ENCODE assay signal across 8 cellular contexts in the genomic region with DNA sequence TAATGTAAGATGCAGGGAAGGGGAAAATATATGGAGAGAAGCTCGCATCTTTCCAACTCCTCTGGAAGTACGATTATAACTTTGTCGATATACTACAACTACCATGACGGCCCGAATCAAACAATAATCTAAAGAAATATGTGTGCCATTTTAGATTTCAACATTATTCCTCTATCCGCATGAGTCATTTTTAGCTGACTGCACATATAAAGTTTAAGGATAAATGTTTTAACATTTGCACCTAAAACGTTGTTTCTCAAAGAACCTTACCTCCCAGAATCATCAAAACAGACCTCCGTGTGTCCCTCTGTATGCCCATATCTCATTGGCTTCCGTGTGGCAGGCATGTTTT. TPM values are rescaled to one million over a fixed set of nuclear protein-coding genes. Genes with fewer than 3 reads are reported as not detected.
DNase-seq lines count a peak whose midpoint lies in the region; ATAC-seq and TF ChIP-seq lines count a peak whose summit lies in the region.

No MANE protein-coding gene starts in this region.

- no peaks in the 10 kb centered on the region for H3K9me3 ChIP-seq in right atrium auricular region
- no peaks in the 10 kb centered on the region for H3K9me3 ChIP-seq in mucosa of descending colon

- ATAC-seq in left cardiac atrium (no peak), mucosa of descending colon (no peak), GM18873 (IDR thresholded peaks at IDR 0.05; ENCODE audit: low FRiP score, unreplicated experiment) (no peak), HG03442 (IDR thresholded peaks at IDR 0.05; ENCODE audit: unreplicated experiment) (no peak)

- no peaks in the 10 kb centered on the region for H3K27me3 ChIP-seq in right atrium auricular region
- no peaks in the 10 kb centered on the region for H3K27me3 ChIP-seq in brain microvascular endothelial cell (replicated peaks)

- H3K4me1 ChIP-seq in right atrium auricular region = peaks cover 0 to 36% of the 10 kb centered on the region in 2 donors
- peaks cover 21% of the 10 kb centered on the region for H3K4me1 ChIP-seq in mucosa of descending colon (ENCODE audit: low read depth)

- no peak for DNase-seq in right atrium auricular region (ENCODE audit: low spot score)
- no peak for DNase-seq in left cardiac atrium
- no peak for DNase-seq in brain microvascular endothelial cell
- no peak for DNase-seq in mucosa of descending colon
- no peak for DNase-seq in superior temporal gyrus (ENCODE audit: extremely low spot score)
- DNase-seq in activated CD4-positive, alpha-beta T cell treated with anti-CD3 and anti-CD28 coated beads, Interleukin-2, amount 50 U/mL, for 1 hour = no peak

- intact Hi-C loops in left cardiac atrium (cut with DNase I) = no loop called here
- intact Hi-C loops in mucosa of descending colon (cut with DNase I, micrococcal nuclease) = no loop called here

- H3K4me3 ChIP-seq in right atrium auricular region (peak overlapping the region; percentile 64 to 93), brain microvascular endothelial cell (ENCODE audit: low read depth, low read length) (peak overlapping the region; percentile 92), mucosa of descending colon (peak overlapping the region; percentile 42)

- H3K27ac ChIP-seq in right atrium auricular region (peak overlapping the region; percentile 80 to 90), brain microvascular endothelial cell (peak overlapping the region; percentile 85)

- TF ChIP-seq CTCF in right atrium auricular region (IDR thresholded peaks at IDR 0.05) = no peak
- no peak for TF ChIP-seq CTCF in brain microvascular endothelial cell (IDR thresholded peaks at IDR 0.05; ENCODE audit: low read depth, low read length, missing control alignments)
- no peak for TF ChIP-seq CTCF in mucosa of descending colon (IDR thresholded peaks at IDR 0.05)

- no peaks in the 10 kb centered on the region for H3K36me3 ChIP-seq in right atrium auricular region
- H3K36me3 ChIP-seq in brain microvascular endothelial cell (replicated peaks) = no peaks in the 10 kb centered on the region
- H3K36me3 ChIP-seq in mucosa of descending colon (ENCODE audit: low read depth) = no peaks in the 10 kb centered on the region

- in situ Hi-C loops in brain microvascular endothelial cell (cut with HindIII; ENCODE audit: low pct_ligation_motif_present, low sequenced_read_pairs) = no loop called here

RNA-seq across cellular contexts. Expression of a gene that starts 0.5 kb away (rescaled TPM):
- total RNA-seq in right atrium auricular region (under 1 TPM; 0.59 to 0.94 TPM), left cardiac atrium (1 to 10 TPM; 2.6 TPM), mucosa of descending colon (1 to 10 TPM; 2.6 to 6.5 (median 3.4) TPM)

RNA-seq across cellular contexts. Expression of a gene that starts 0.6 kb away (rescaled TPM):
- 10 to 100 TPM; 13.1 to 13.6 TPM for total RNA-seq in right atrium auricular region
- 10 to 100 TPM; 16.9 to 24.9 TPM for total RNA-seq in left cardiac atrium
- 10 to 100 TPM; 16.6 to 41.6 (median 23.5) TPM for total RNA-seq in mucosa of descending colon

RNA-seq across cellular contexts. Expression of a gene that starts 25.0 kb away (rescaled TPM):
- total RNA-seq in right atrium auricular region (100 to 1,000 TPM in 1 of 2 donors, 10 to 100 TPM in 1; 81.2 to 111 TPM), left cardiac atrium (10 to 100 TPM; 59.9 to 79.5 TPM), mucosa of descending colon (10 to 100 TPM; 67.7 to 72.7 (median 69.7) TPM)

Comparison
In these comparisons a context has a peak if more than half of its experiments do, and no peak if none do; other contexts are left out.
1. H3K4me3 ChIP-seq: peak in every context shown above with its lines; median percentile 92 in brain microvascular endothelial cell; 78 in right atrium auricular region; 42 in mucosa of descending colon.